Comparison of ENCODE assay signal across 1 cellular context in genomic region chr14:52729925-52730707, GRCh38.
TF ChIP-seq lines count a peak whose summit lies in the region.

STYX (plus strand) TSS chr14:52730166; CDS start chr14:52730475, 309 bp downstream.

TF ChIP-seq in HepG2, 621 proteins besides CTCF, POLR2A, EP300 and RAD21 (continued from another document and continues in another):
- TF ChIP-seq TAF1 (CRISPR knock-in tag; IDR thresholded peaks at IDR 0.05) (peak; percentile 94), ZMYM4 (CRISPR knock-in tag; IDR thresholded peaks at IDR 0.05) (peak; percentile 94), KLF6 (CRISPR knock-in tag; IDR thresholded peaks at IDR 0.05) (peak; percentile 55; the same call in 1 of the 2 replicates), DRAP1 (CRISPR knock-in tag; IDR thresholded peaks at IDR 0.05) (peak; percentile 73), MXD4 (CRISPR knock-in tag; IDR thresholded peaks at IDR 0.05) (peak; percentile 59; the same call in 1 of the 2 replicates), NFYB (CRISPR knock-in tag; IDR thresholded peaks at IDR 0.05) (peak; percentile 73), GLI4 (CRISPR knock-in tag; IDR thresholded peaks at IDR 0.05; ENCODE audit: borderline replicate concordance) (no peak), PREB (CRISPR knock-in tag; IDR thresholded peaks at IDR 0.05) (no peak), SALL1 (CRISPR knock-in tag; IDR thresholded peaks at IDR 0.05) (peak; percentile 57; the same call in 1 of the 2 replicates), ZFP1 (CRISPR knock-in tag; IDR thresholded peaks at IDR 0.05) (0 out of 2 replicates have a peak, but pooled peaks have one; percentile 58), ZNF782 (CRISPR knock-in tag; IDR thresholded peaks at IDR 0.05; ENCODE audit: borderline replicate concordance) (peak; percentile 85), ZFX (CRISPR knock-in tag; IDR thresholded peaks at IDR 0.05; ENCODE audit: low read depth) (peak; percentile 79), FOXM1 (CRISPR knock-in tag; IDR thresholded peaks at IDR 0.05) (no peak), HOXA9 (CRISPR knock-in tag; IDR thresholded peaks at IDR 0.05; ENCODE audit: borderline replicate concordance) (no peak; the same call in 1 of the 2 replicates), ZNF33B (CRISPR knock-in tag; IDR thresholded peaks at IDR 0.05) (0 out of 2 replicates have a peak, but pooled peaks have one; percentile 33), KLF15 (CRISPR knock-in tag; IDR thresholded peaks at IDR 0.05; ENCODE audit: borderline replicate concordance) (no peak), HMGXB4 (CRISPR knock-in tag; IDR thresholded peaks at IDR 0.05; ENCODE audit: borderline replicate concordance in 1 of 2, low read depth in 1 of 2) (peak; percentile 58 to 79; a peak in 3 of 4 replicates), CBX5 (CRISPR knock-in tag; IDR thresholded peaks at IDR 0.05; ENCODE audit: borderline replicate concordance) (no peak; the same call in 1 of the 2 replicates), JUND (CRISPR knock-in tag; IDR thresholded peaks at IDR 0.05) (no peak), CENPX (CRISPR knock-in tag; IDR thresholded peaks at IDR 0.05) (no peak), KMT2A (CRISPR knock-in tag; IDR thresholded peaks at IDR 0.05) (peak; percentile 72), SP2 (CRISPR knock-in tag; IDR thresholded peaks at IDR 0.05) (peak; percentile 85), PLSCR1 (CRISPR knock-in tag; IDR thresholded peaks at IDR 0.05; ENCODE audit: borderline replicate concordance) (0 out of 2 replicates have a peak, but pooled peaks have one; percentile 65), RARG (CRISPR knock-in tag; IDR thresholded peaks at IDR 0.05; ENCODE audit: low read depth) (no peak), ZNF737 (CRISPR knock-in tag; IDR thresholded peaks at IDR 0.05; ENCODE audit: borderline replicate concordance) (0 out of 2 replicates have a peak, but pooled peaks have one; percentile 38), ZNF768 (CRISPR knock-in tag; IDR thresholded peaks at IDR 0.05) (peak; percentile 60; the same call in 1 of the 2 replicates), HOXA3 (CRISPR knock-in tag; IDR thresholded peaks at IDR 0.05) (no peak; the same call in none of the 2 replicates), STAG1 (CRISPR knock-in tag; IDR thresholded peaks at IDR 0.05) (peak; percentile 2; the same call in 1 of the 2 replicates), GATAD2A (CRISPR knock-in tag; IDR thresholded peaks at IDR 0.05) (0 out of 2 replicates have a peak, but pooled peaks have one; percentile 17), ZNF317 (CRISPR knock-in tag; IDR thresholded peaks at IDR 0.05) (0 out of 2 replicates have a peak, but pooled peaks have one; percentile 38), ZNF292 (CRISPR knock-in tag; IDR thresholded peaks at IDR 0.05; ENCODE audit: borderline replicate concordance, low read depth) (peak; percentile 79; the same call in 1 of the 2 replicates), ZNF451 (CRISPR knock-in tag; IDR thresholded peaks at IDR 0.05) (no peak), ARID4A (CRISPR knock-in tag; IDR thresholded peaks at IDR 0.05; ENCODE audit: borderline replicate concordance) (peak; percentile 95), FOXK1 (CRISPR knock-in tag; IDR thresholded peaks at IDR 0.05; ENCODE audit: borderline replicate concordance, low read depth) (peak; percentile 48; the same call in 1 of the 2 replicates), SYNCRIP (IDR thresholded peaks at IDR 0.05; ENCODE audit: insufficient read depth, low read depth, low read length) (no peak)
- TF ChIP-seq, protein P1, sequence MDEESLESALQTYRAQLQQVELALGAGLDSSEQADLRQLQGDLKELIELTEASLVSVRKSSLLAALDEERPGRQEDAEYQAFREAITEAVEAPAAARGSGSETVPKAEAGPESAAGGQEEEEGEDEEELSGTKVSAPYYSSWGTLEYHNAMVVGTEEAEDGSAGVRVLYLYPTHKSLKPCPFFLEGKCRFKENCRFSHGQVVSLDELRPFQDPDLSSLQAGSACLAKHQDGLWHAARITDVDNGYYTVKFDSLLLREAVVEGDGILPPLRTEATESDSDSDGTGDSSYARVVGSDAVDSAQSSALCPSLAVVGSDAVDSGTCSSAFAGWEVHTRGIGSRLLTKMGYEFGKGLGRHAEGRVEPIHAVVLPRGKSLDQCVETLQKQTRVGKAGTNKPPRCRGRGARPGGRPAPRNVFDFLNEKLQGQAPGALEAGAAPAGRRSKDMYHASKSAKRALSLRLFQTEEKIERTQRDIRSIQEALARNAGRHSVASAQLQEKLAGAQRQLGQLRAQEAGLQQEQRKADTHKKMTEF (CRISPR knock-in tag; IDR thresholded peaks at IDR 0.05), result peak; percentile 65; the same call in 1 of the 2 replicates
- TF ChIP-seq, protein P2, sequence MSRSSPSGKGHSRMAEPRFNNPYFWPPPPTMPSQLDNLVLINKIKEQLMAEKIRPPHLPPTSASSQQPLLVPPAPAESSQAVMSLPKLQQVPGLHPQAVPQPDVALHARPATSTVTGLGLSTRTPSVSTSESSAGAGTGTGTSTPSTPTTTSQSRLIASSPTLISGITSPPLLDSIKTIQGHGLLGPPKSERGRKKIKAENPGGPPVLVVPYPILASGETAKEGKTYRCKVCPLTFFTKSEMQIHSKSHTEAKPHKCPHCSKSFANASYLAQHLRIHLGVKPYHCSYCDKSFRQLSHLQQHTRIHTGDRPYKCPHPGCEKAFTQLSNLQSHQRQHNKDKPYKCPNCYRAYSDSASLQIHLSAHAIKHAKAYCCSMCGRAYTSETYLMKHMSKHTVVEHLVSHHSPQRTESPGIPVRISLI (CRISPR knock-in tag; IDR thresholded peaks at IDR 0.05; ENCODE audit: borderline replicate concordance), result no peak
- TF ChIP-seq, protein P3, sequence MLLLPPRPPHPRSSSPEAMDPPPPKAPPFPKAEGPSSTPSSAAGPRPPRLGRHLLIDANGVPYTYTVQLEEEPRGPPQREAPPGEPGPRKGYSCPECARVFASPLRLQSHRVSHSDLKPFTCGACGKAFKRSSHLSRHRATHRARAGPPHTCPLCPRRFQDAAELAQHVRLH (CRISPR knock-in tag; IDR thresholded peaks at IDR 0.05; ENCODE audit: borderline replicate concordance, low read depth), result peak; percentile 52; the same call in 1 of the 2 replicates
- TF ChIP-seq, protein P4, sequence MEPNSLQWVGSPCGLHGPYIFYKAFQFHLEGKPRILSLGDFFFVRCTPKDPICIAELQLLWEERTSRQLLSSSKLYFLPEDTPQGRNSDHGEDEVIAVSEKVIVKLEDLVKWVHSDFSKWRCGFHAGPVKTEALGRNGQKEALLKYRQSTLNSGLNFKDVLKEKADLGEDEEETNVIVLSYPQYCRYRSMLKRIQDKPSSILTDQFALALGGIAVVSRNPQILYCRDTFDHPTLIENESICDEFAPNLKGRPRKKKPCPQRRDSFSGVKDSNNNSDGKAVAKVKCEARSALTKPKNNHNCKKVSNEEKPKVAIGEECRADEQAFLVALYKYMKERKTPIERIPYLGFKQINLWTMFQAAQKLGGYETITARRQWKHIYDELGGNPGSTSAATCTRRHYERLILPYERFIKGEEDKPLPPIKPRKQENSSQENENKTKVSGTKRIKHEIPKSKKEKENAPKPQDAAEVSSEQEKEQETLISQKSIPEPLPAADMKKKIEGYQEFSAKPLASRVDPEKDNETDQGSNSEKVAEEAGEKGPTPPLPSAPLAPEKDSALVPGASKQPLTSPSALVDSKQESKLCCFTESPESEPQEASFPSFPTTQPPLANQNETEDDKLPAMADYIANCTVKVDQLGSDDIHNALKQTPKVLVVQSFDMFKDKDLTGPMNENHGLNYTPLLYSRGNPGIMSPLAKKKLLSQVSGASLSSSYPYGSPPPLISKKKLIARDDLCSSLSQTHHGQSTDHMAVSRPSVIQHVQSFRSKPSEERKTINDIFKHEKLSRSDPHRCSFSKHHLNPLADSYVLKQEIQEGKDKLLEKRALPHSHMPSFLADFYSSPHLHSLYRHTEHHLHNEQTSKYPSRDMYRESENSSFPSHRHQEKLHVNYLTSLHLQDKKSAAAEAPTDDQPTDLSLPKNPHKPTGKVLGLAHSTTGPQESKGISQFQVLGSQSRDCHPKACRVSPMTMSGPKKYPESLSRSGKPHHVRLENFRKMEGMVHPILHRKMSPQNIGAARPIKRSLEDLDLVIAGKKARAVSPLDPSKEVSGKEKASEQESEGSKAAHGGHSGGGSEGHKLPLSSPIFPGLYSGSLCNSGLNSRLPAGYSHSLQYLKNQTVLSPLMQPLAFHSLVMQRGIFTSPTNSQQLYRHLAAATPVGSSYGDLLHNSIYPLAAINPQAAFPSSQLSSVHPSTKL (CRISPR knock-in tag; IDR thresholded peaks at IDR 0.05), result 0 out of 2 replicates have a peak, but pooled peaks have one; percentile 24
